28 cellular contexts compared by ENCODE assay signal in genomic region chr3:39164414-39164813, GRCh38. TPM values are rescaled to one million over a fixed set of nuclear protein-coding genes. Genes with fewer than 3 reads are reported as not detected.
"Had no signal": no experiment of that assay in that cellular context is flagged by ENCODE, and none has a peak within 500 bp of the region (broad histone marks: within the 10 kb centered on the region; RNA-seq: fewer than 3 reads in every experiment).

No MANE protein-coding gene starts in this region.

- H3K9ac ChIP-seq: neural progenitor cell, parathyroid adenoma had no signal

- H3K9me3 ChIP-seq: ovary, psoas muscle, stomach, thoracic aorta, thyroid gland, tibial nerve, upper lobe of left lung, uterus had no signal

- H3K4me3 Mint-ChIP-seq: naive thymus-derived CD4-positive, alpha-beta T cell; natural killer cell; nephron; neural progenitor cell; stimulated activated memory B cell treated with anti-CD40 and anti-IgM and Interleukin-4, amounts not matched to agents 10 μg/mL and 1 μg/mL and 100 μg/mL, for 72 hours had no signal

- H3K4me1 Mint-ChIP-seq: natural killer cell; stimulated activated memory B cell treated with anti-CD40 and anti-IgM and Interleukin-4, amounts not matched to agents 10 μg/mL and 1 μg/mL and 100 μg/mL, for 72 hours had no signal

- H3K4me1 ChIP-seq: uterus had no signal

- H3K36me3 Mint-ChIP-seq: natural killer cell; neural progenitor cell; stimulated activated memory B cell treated with anti-CD40 and anti-IgM and Interleukin-4, amounts not matched to agents 10 μg/mL and 1 μg/mL and 100 μg/mL, for 72 hours had no signal

- H3K27ac Mint-ChIP-seq: natural killer cell; nephron; neural progenitor cell; progenitor cell of endocrine pancreas; stimulated activated memory B cell treated with anti-CD40 and anti-IgM and Interleukin-4, amounts not matched to agents 10 μg/mL and 1 μg/mL and 100 μg/mL, for 72 hours had no signal

- ATAC-seq: naive thymus-derived CD4-positive, alpha-beta T cell; natural killer cell; psoas muscle; right cardiac atrium; sciatic nerve; stimulated activated memory B cell treated with anti-CD40 and anti-IgM and Interleukin-4, amounts not matched to agents 10 μg/mL and 1 μg/mL and 100 μg/mL, for 72 hours; stimulated activated naive CD8-positive, alpha-beta T cell treated with anti-CD3 and anti-CD28 coated beads, Interleukin-15, Interleukin-2, amounts not matched to agents 100 U/mL and 50 U/mL, for 24 hours had no signal

- H3K27ac ChIP-seq: neural progenitor cell, ovary, parathyroid adenoma, psoas muscle, skin epidermis, stomach, thoracic aorta, thyroid gland, tibial nerve, upper lobe of left lung, uterus had no signal

- DNase-seq: naive thymus-derived CD4-positive, alpha-beta T cell; natural killer cell; occipital lobe; ovary; posterior cingulate gyrus; psoas muscle; right cardiac atrium; stimulated activated CD4-positive, alpha-beta T cell treated with anti-CD3 and anti-CD28 coated beads, Interleukin-15, amount 100 ng/mL, for 24 hours; stimulated activated CD4-positive, alpha-beta T cell treated with anti-CD3 and anti-CD28 coated beads, Interleukin-2, amount 100 ng/mL, for 24 hours; stimulated activated CD4-positive, alpha-beta T cell treated with anti-CD3 and anti-CD28 coated beads, Interleukin-2, amount 100 ng/mL, for 48 hours; stimulated activated CD4-positive, alpha-beta T cell treated with anti-CD3 and anti-CD28 coated beads, Interleukin-4, amount 100 ng/mL, for 24 hours; stimulated activated naive CD4-positive, alpha-beta T cell; stimulated activated naive CD8-positive, alpha-beta T cell treated with anti-CD3 and anti-CD28 coated beads, Interleukin-15, Interleukin-2, amounts not matched to agents 100 U/mL and 50 U/mL, for 24 hours; stomach; thyroid gland; trophoblast cell; upper lobe of left lung; uterus had no signal

- H3K4me3 ChIP-seq: neural progenitor cell, ovary, psoas muscle, skin epidermis, stomach, thoracic aorta, thyroid gland, tibial nerve, upper lobe of left lung, uterus had no signal

- H3K4me2 ChIP-seq: neural progenitor cell had no signal

- H3K27me3 Mint-ChIP-seq: naive thymus-derived CD4-positive, alpha-beta T cell; stimulated activated memory B cell treated with anti-CD40 and anti-IgM and Interleukin-4, amounts not matched to agents 10 μg/mL and 1 μg/mL and 100 μg/mL, for 72 hours had no signal

- H3K79me2 ChIP-seq: parathyroid adenoma had no signal

- H3K36me3 ChIP-seq: neural progenitor cell, ovary, stomach, thoracic aorta, thyroid gland, tibial nerve, upper lobe of left lung, uterus had no signal

- H3K27me3 ChIP-seq: neural progenitor cell, ovary, stomach, thyroid gland, tibial nerve, upper lobe of left lung, uterus had no signal

- H3K9me3 Mint-ChIP-seq: natural killer cell, nephron had no signal

RNA-seq across cellular contexts. Expression of gene XIRP1, which starts 28.0 kb away (rescaled TPM):
- polyA plus RNA-seq: naive thymus-derived CD4-positive, alpha-beta T cell; neural cell had no signal
